24 cellular contexts compared by ENCODE assay signal in the genomic region with DNA sequence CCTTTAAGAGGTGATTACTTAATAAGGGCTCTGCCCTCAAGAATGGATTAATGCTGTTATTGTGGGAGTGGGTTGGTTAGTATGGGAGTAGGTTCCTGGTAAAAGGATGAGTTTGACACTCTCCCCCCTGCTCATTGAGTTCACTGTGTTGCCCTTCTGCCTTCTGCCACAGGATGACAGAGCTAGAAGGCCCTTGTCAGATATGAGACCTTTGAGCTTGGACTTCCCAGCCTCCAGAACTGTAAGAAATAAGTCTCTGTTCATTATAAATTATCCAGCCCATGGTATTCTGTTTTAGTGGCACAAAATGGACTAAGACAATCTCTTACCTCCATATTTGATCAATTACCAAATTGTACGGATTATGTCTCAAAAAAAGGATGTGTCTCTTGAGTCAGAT.
"Had no signal": no experiment of that assay in that cellular context is flagged by ENCODE, and none has a peak within 500 bp of the region (broad histone marks: within the 10 kb centered on the region; RNA-seq: fewer than 3 reads in every experiment).

No MANE protein-coding gene starts in this region.

- H3K9me3 ChIP-seq: heart left ventricle, left ventricle myocardium inferior, mucosa of descending colon, ovary, prostate gland, testis, tibial artery, vagina had no signal

- DNase-seq: heart left ventricle; islet precursor cell; left ventricle myocardium inferior; midbrain; mucosa of descending colon; naive thymus-derived CD4-positive, alpha-beta T cell; ovary; posterior cingulate gyrus; retina; right cardiac atrium; stimulated activated CD4-positive, alpha-beta T cell treated with anti-CD3 and anti-CD28 coated beads, Interleukin-1b, Interleukin-23, amount 100 ng/mL, for 48 hours; stimulated activated CD4-positive, alpha-beta T cell treated with anti-CD3 and anti-CD28 coated beads, Interleukin-2, amount 100 ng/mL, for 48 hours; stimulated activated CD4-positive, alpha-beta T cell treated with anti-CD3 and anti-CD28 coated beads, Interleukin-4, amount 100 ng/mL, for 4 hours; stimulated activated CD8-positive, alpha-beta memory T cell treated with anti-CD3 and anti-CD28 coated beads, Interleukin-4, amount 100 ng/mL, for 48 hours; stimulated activated naive CD4-positive, alpha-beta T cell treated with Interleukin-2 at 50 U/mL for 16 hours; stimulated activated naive CD8-positive, alpha-beta T cell treated with anti-CD3 and anti-CD28 coated beads, Interleukin-15, amount 100 ng/mL, for 72 hours; testis; tibial artery had no signal

- H3K27me3 ChIP-seq: heart left ventricle, ovary, testis, tibial artery, vagina had no signal

- ATAC-seq: mucosa of descending colon; naive thymus-derived CD4-positive, alpha-beta T cell; natural killer cell treated with Interleukin-12 subunit alpha and Interleukin-12 subunit beta and Interleukin-15 and Interleukin-18, amount 100 ng/mL, for 72 hours; right cardiac atrium; stimulated activated memory B cell treated with anti-CD40 and anti-IgM and Interleukin-4, amounts not matched to agents 10 μg/mL and 1 μg/mL and 100 μg/mL, for 72 hours; stimulated activated naive CD8-positive, alpha-beta T cell treated with anti-CD3 and anti-CD28 coated beads, Interleukin-15, amount 100 ng/mL, for 72 hours had no signal

- H3K36me3 ChIP-seq: heart left ventricle, left ventricle myocardium inferior, ovary, prostate gland, tibial artery, vagina had no signal

- H3K4me1 ChIP-seq: prostate gland had no signal

- H3K4me3 ChIP-seq: heart left ventricle, left ventricle myocardium inferior, lung, mucosa of descending colon, ovary, prostate gland, smooth muscle cell, testis, tibial artery, vagina had no signal

- H3K27ac ChIP-seq: heart left ventricle, left ventricle myocardium inferior, ovary, prostate gland, testis, tibial artery, vagina had no signal

- H3K4me2 ChIP-seq: smooth muscle cell had no signal
